Comparison of ENCODE assay signal across 29 cellular contexts in genomic region chr2:78125042-78125441, GRCh38.
A peak's percentile ranks its signal among the peaks of the same experiment; 100 is the strongest.
DNase-seq lines count a peak whose midpoint lies in the region; ATAC-seq, FAIRE-seq and TF ChIP-seq lines count a peak whose summit lies in the region.
"Had no signal": no experiment of that assay in that cellular context is flagged by ENCODE, and none has a peak within 500 bp of the region (broad histone marks: within the 10 kb centered on the region; RNA-seq: fewer than 3 reads in every experiment).

No MANE protein-coding gene starts in this region.

- BruUV-seq in HepG2 (replicated peaks; lab: Mats Ljungman, UMichigan), result no TSS peak

- intact Hi-C loops in HepG2 (cut with micrococcal nuclease; ENCODE audit: unreplicated experiment), result no loop called here
- intact Hi-C loops in right lobe of liver (cut with DNase I), result no loop called here

- no peak for FAIRE-seq in HepG2 (lab: Jason Lieb, UNC)
- FAIRE-seq: A204.1, A549, D721Med had no signal

- H3K27me3 ChIP-seq in HepG2 (ENCODE audit: control insufficient read depth in 1 of 2, insufficient read depth in 2 of 2, low read length in 2 of 2) (no peaks in the 10 kb centered on the region), right lobe of liver (no peaks in the 10 kb centered on the region)
- H3K27me3 ChIP-seq: BE2C; BLaER1; BLaER1 treated with 17β-estradiol and CSF1 and Interleukin-3, amounts not matched to agents 10 nM and 100 nM had no signal

- TF ChIP-seq CTCF in HepG2 (CRISPR knock-in tag; IDR thresholded peaks at IDR 0.05), result no peak
- no peak for TF ChIP-seq CTCF in right lobe of liver (IDR thresholded peaks at IDR 0.05)

- no peaks in the 10 kb centered on the region for H3K9me3 ChIP-seq in HepG2 (ENCODE audit: low read length)
- H3K9me3 ChIP-seq in right lobe of liver, result no peaks in the 10 kb centered on the region
- H3K9me3 ChIP-seq: BE2C; BLaER1; BLaER1 treated with 17β-estradiol and CSF1 and Interleukin-3, amounts not matched to agents 10 nM and 100 nM; Caco-2 had no signal

- in situ Hi-C loops in HepG2 (cut with HindIII; ENCODE audit: extremely low pct_ligation_motif_present, low pct_unique_long_range_greater_than_20kb), result no loop called here

- H3K36me3 ChIP-seq in HepG2 (replicated peaks in 1 of 2; ENCODE audit: control insufficient read depth in 1 of 2, insufficient read depth in 2 of 2, low read length in 2 of 2) (no peaks in the 10 kb centered on the region), right lobe of liver (no peaks in the 10 kb centered on the region)
- H3K36me3 ChIP-seq: BE2C; BLaER1; BLaER1 treated with 17β-estradiol and CSF1 and Interleukin-3, amounts not matched to agents 10 nM and 100 nM had no signal

- TF ChIP-seq EP300 in HepG2 (IDR thresholded peaks at IDR 0.05; ENCODE audit: low read depth in 2 of 2, low read length in 2 of 2), result no peak
- no peak for TF ChIP-seq EP300 in HepG2 (CRISPR knock-in tag; IDR thresholded peaks at IDR 0.05; ENCODE audit: borderline replicate concordance)

- no peaks in the 10 kb centered on the region for H3K79me2 ChIP-seq in HepG2 (ENCODE audit: insufficient read depth, low read length)

- H3K27ac ChIP-seq in HepG2 (ENCODE audit: extremely low read length, insufficient read depth, low read length) (no peak overlapping the region), right lobe of liver (no peak overlapping the region)
- H3K27ac ChIP-seq: 22Rv1; A549; BLaER1; BLaER1 treated with 17β-estradiol and CSF1 and Interleukin-3, amounts not matched to agents 10 nM and 100 nM; C4-2B had no signal

- ATAC-seq in HepG2 (no peak), right lobe of liver (no peak)
- ATAC-seq: A549; CD8-positive, alpha-beta T cell had no signal

- 93% methylated on average over 3 of the region's 3 CpGs for WGBS in HepG2 (ENCODE audit: low lambda C conversion rate)
- WGBS in right lobe of liver (ENCODE audit: insufficient coverage, low coverage, low lambda C conversion rate, missing lambda C conversion rate), result 52% methylated on average over 3 of the region's 3 CpGs

- H3K4me1 ChIP-seq in HepG2 (ENCODE audit: insufficient read depth, low read length) (no peaks in the 10 kb centered on the region), right lobe of liver (no peaks in the 10 kb centered on the region)
- H3K4me1 ChIP-seq: A549; BE2C; BLaER1; BLaER1 treated with 17β-estradiol and CSF1 and Interleukin-3, amounts not matched to agents 10 nM and 100 nM; Caco-2 had no signal

- H3K9ac ChIP-seq in HepG2 (ENCODE audit: insufficient read depth, low read depth, low read length), result no peak overlapping the region
- H3K9ac ChIP-seq: BLaER1; BLaER1 treated with 17β-estradiol and CSF1 and Interleukin-3, amounts not matched to agents 10 nM and 100 nM had no signal

- H3K4me2 ChIP-seq in HepG2 (ENCODE audit: low read depth, low read length), result no peak overlapping the region
- H3K4me2 ChIP-seq: A549; BLaER1; BLaER1 treated with 17β-estradiol and CSF1 and Interleukin-3, amounts not matched to agents 10 nM and 100 nM had no signal

- no peak overlapping the region for H3K4me3 ChIP-seq in HepG2 (replicated peaks in 1 of 3; ENCODE audit: insufficient read depth in 1 of 3, low read depth in 2 of 3, low read length in 3 of 3)
- H3K4me3 ChIP-seq in right lobe of liver, result no peak overlapping the region
- H3K4me3 ChIP-seq: A549; BLaER1; BLaER1 treated with 17β-estradiol and CSF1 and Interleukin-3, amounts not matched to agents 10 nM and 100 nM had no signal

- CTCF ChIA-PET in HepG2 (lab: Yijun Ruan, JAX; ENCODE audit: low intra/inter-chr PET ratio, low total read pairs), result no interaction called here

- no peak for TF ChIP-seq RAD21 in HepG2 (CRISPR knock-in tag; IDR thresholded peaks at IDR 0.05)

- H2AFZ ChIP-seq in HepG2 (ENCODE audit: low read length), result no peak overlapping the region

- DNase-seq in HepG2 (ENCODE audit: low spot score) (no peak), right lobe of liver (no peak)
- DNase-seq: 8988T; ACHN; AML-193; BE2C; C1 segment of cervical spinal cord; Caco-2; Calu3; CD4-positive, alpha-beta memory T cell; CD4-positive, alpha-beta T cell; CD4-positive, CD25-positive, alpha-beta regulatory T cell; CD8-positive, alpha-beta memory T cell; CD8-positive, alpha-beta T cell; COR-L47; DMS 273 treated with DMSO at 0.1 percent for 48 hours; DMS153; DMS53; DMS79; DMS79 treated with DMSO at 0.1 percent for 48 hours; DND-41; EL had no signal

- no peaks in the 10 kb centered on the region for H4K20me1 ChIP-seq in HepG2 (ENCODE audit: insufficient read depth, low read length)
- H4K20me1 ChIP-seq: BLaER1; BLaER1 treated with 17β-estradiol and CSF1 and Interleukin-3, amounts not matched to agents 10 nM and 100 nM had no signal

- TF ChIP-seq POLR2A in HepG2 (IDR thresholded peaks at IDR 0.05; ENCODE audit: insufficient read depth in 1 of 2, low read depth in 2 of 2, low read length in 2 of 2) (no peak), right lobe of liver (IDR thresholded peaks at IDR 0.05) (no peak)

- POLR2A ChIA-PET in HepG2 (lab: Yijun Ruan, JAX), result no interaction called here

TF ChIP-seq in HepG2, 621 proteins besides CTCF, POLR2A, EP300 and RAD21:
- TF ChIP-seq RBM22 (optimal IDR thresholded peaks at IDR 0.05; ENCODE audit: low read length) (peak; percentile 96), POLR2AphosphoS5 (IDR thresholded peaks at IDR 0.05; ENCODE audit: low read depth, low read length) (0 out of 2 replicates have a peak, but pooled peaks have one; percentile 18), MAFF (IDR thresholded peaks at IDR 0.05; ENCODE audit: low read depth, low read length) (no peak)
